ENCODE assay signal across 10 cellular contexts in genomic region chrX:108224727-108225455, GRCh38.
DNase-seq lines count a peak whose midpoint lies in the region; ATAC-seq and TF ChIP-seq lines count a peak whose summit lies in the region.
"Had no signal": no experiment of that assay in that cellular context is flagged by ENCODE, and none has a peak within 500 bp of the region (broad histone marks: within the 10 kb centered on the region; RNA-seq: fewer than 3 reads in every experiment).

No MANE protein-coding gene starts in this region.

- no peaks in the 10 kb centered on the region for H3K36me3 ChIP-seq in spleen

- no peak for TF ChIP-seq POLR2A in spleen (IDR thresholded peaks at IDR 0.05)

- ATAC-seq in GM19023 (IDR thresholded peaks at IDR 0.05; ENCODE audit: unreplicated experiment) (peak; percentile 68), GM21737 (IDR thresholded peaks at IDR 0.05; ENCODE audit: unreplicated experiment) (no peak)
- ATAC-seq: naive thymus-derived CD4-positive, alpha-beta T cell; T-cell had no signal

- in situ Hi-C loops in KBM-7 (cut with MboI; ENCODE audit: low pct_unique_long_range_greater_than_20kb, low sequenced_read_pairs) (no loop called here), SK-MEL-5 (cut with HindIII; ENCODE audit: low pct_unique_long_range_greater_than_20kb, low sequenced_read_pairs) (no loop called here)

- TF ChIP-seq CTCF in spleen (IDR thresholded peaks at IDR 0.05 in 8 of 11, conservative IDR thresholded peaks at IDR 0.05 in 3 of 11), result peak in 8 of 11 experiments; percentile 9 to 46 (median 37)

- H3K27ac ChIP-seq in spleen, result no peak overlapping the region

- 5 to 16% (median 13%) methylated on average over 10 of the region's 10 CpGs for WGBS in spleen, 5 donors

- peaks cover 0 to 8% (median 0%) of the 10 kb centered on the region in 7 donors for H3K27me3 ChIP-seq in spleen (replicated peaks in 1 of 7)

- H3K4me1 ChIP-seq in spleen, result peaks cover 0 to 5% (median 0%) of the 10 kb centered on the region in 6 donors

- intact Hi-C loops in spleen (cut with DNase I; ENCODE audit: low total_unique reads), result no loop called here

- H3K4me3 ChIP-seq in spleen, result no peak overlapping the region

- no peaks in the 10 kb centered on the region for H3K9me3 ChIP-seq in spleen

- DNase-seq in COR-L47 (lab: John Stamatoyannopoulos, UW), result peak; percentile 38
- DNase-seq in KBM-7, result peak; percentile 49
- DNase-seq in SK-MEL-5 (ENCODE audit: low read depth, low spot score), result peak; percentile 55
- DNase-seq in glomerular visceral epithelial cell (ENCODE audit: extremely low spot score), result peak; percentile 83
- DNase-seq in spleen, result no peak
- no peak for DNase-seq in dedifferentiated amniotic fluid mesenchymal stem cell (ENCODE audit: extremely low spot score)

Comparison
In these comparisons a context has a peak if more than half of its experiments do, and no peak if none do; other contexts are left out.
1. DNase-seq: peak in COR-L47 (single experiment), KBM-7 (single experiment), SK-MEL-5 (single experiment) and glomerular visceral epithelial cell (single experiment); none in spleen (single experiment) and dedifferentiated amniotic fluid mesenchymal stem cell (single experiment).